In genomic region chr1:61591316-61591715, GRCh38 we compare ENCODE assay signal across 24 cellular contexts.
DNase-seq lines count a peak whose midpoint lies in the region; ATAC-seq, FAIRE-seq and TF ChIP-seq lines count a peak whose summit lies in the region.
"Had no signal": no experiment of that assay in that cellular context is flagged by ENCODE, and none has a peak within 500 bp of the region (broad histone marks: within the 10 kb centered on the region; RNA-seq: fewer than 3 reads in every experiment).

No MANE protein-coding gene starts in this region.

- H3K27me3 Mint-ChIP-seq in brain (no peaks in the 10 kb centered on the region), osteocyte (ENCODE audit: unreplicated experiment) (peaks cover 3% of the 10 kb centered on the region)

- H3K36me3 Mint-ChIP-seq in brain, result no peaks in the 10 kb centered on the region
- H3K36me3 Mint-ChIP-seq in osteocyte (ENCODE audit: unreplicated experiment), result no peaks in the 10 kb centered on the region
- H3K36me3 Mint-ChIP-seq: activated naive CD8-positive, alpha-beta T cell; natural killer cell had no signal

- H3K4me1 Mint-ChIP-seq in brain (peaks cover 12% of the 10 kb centered on the region), osteocyte (ENCODE audit: unreplicated experiment) (peaks cover 30% of the 10 kb centered on the region)
- H3K4me1 Mint-ChIP-seq: activated CD4-positive, alpha-beta memory T cell treated with anti-CD3 and anti-CD28 coated beads, Interleukin-2, amount 10 ng/mL, durations not matched to agents 7 days and 5 days; natural killer cell had no signal

- H3K9me3 ChIP-seq in small intestine (ENCODE audit: control insufficient read depth, low read depth), result no peaks in the 10 kb centered on the region
- H3K9me3 ChIP-seq: BLaER1, Peyer's patch, SJCRH30 had no signal

- peak overlapping the region in 1 of 2 donors; percentile 66 for H3K27ac ChIP-seq in small intestine (ENCODE audit: low read depth in 1 of 2, low read length in 1 of 2)
- H3K27ac ChIP-seq: BLaER1, parathyroid adenoma, SJCRH30 had no signal

- H3K27me3 ChIP-seq in small intestine (ENCODE audit: control insufficient read depth in 2 of 2, insufficient read depth in 2 of 2, low read length in 2 of 2), result no peaks in the 10 kb centered on the region
- H3K27me3 ChIP-seq: BLaER1, Peyer's patch, SJCRH30 had no signal

- H3K4me3 ChIP-seq in AG10803 (ENCODE audit: low read length), result peak overlapping the region; percentile 35
- no peak overlapping the region for H3K4me3 ChIP-seq in small intestine (ENCODE audit: low read depth in 1 of 2, low read length in 2 of 2)
- H3K4me3 ChIP-seq: BLaER1, Peyer's patch, SJCRH30 had no signal

- H3K9me3 Mint-ChIP-seq in brain, result no peaks in the 10 kb centered on the region
- H3K9me3 Mint-ChIP-seq in osteocyte (ENCODE audit: unreplicated experiment), result no peaks in the 10 kb centered on the region
- H3K9me3 Mint-ChIP-seq: activated CD4-positive, alpha-beta memory T cell treated with anti-CD3 and anti-CD28 coated beads, Interleukin-2, amount 10 ng/mL, durations not matched to agents 7 days and 5 days; natural killer cell had no signal

- H3K4me1 ChIP-seq in small intestine (ENCODE audit: control insufficient read depth in 2 of 2, insufficient read depth in 1 of 2, low read depth in 1 of 2, low read length in 1 of 2), result no peaks in the 10 kb centered on the region
- H3K4me1 ChIP-seq: BLaER1, parathyroid adenoma, Peyer's patch, SJCRH30 had no signal

- ATAC-seq in GM21447 (IDR thresholded peaks at IDR 0.05; ENCODE audit: unreplicated experiment) (no peak), left lobe of liver (no peak), GM21528 (IDR thresholded peaks at IDR 0.05; ENCODE audit: low FRiP score, unreplicated experiment) (no peak)
- ATAC-seq: natural killer cell had no signal

- TF ChIP-seq CTCF in AG10803 (conservative IDR thresholded peaks at IDR 0.05; ENCODE audit: low read length) (no peak), brain (conservative IDR thresholded peaks at IDR 0.05) (no peak), osteocyte (IDR thresholded peaks at IDR 0.05) (no peak)

- H3K27ac Mint-ChIP-seq in brain (peak overlapping the region in 3 of 5 experiments; percentile 0 to 44 (median 24)), osteocyte (ENCODE audit: unreplicated experiment) (no peak overlapping the region)
- H3K27ac Mint-ChIP-seq: activated CD4-positive, alpha-beta memory T cell treated with anti-CD3 and anti-CD28 coated beads, Interleukin-2, amount 10 ng/mL, durations not matched to agents 7 days and 5 days; activated naive CD8-positive, alpha-beta T cell; natural killer cell had no signal

- no peaks in the 10 kb centered on the region for H3K36me3 ChIP-seq in small intestine (ENCODE audit: control insufficient read depth in 2 of 2, insufficient read depth in 2 of 2, low read length in 2 of 2)
- H3K36me3 ChIP-seq: BLaER1, Peyer's patch, SJCRH30 had no signal

- peak; percentile 44 for DNase-seq in AG10803 (ENCODE audit: low read depth)
- DNase-seq in medulla oblongata (ENCODE audit: extremely low spot score), result peak; percentile 26
- peak; percentile 1 for DNase-seq in small intestine
- DNase-seq in osteocyte (ENCODE audit: extremely low spot score, unreplicated experiment), result no peak
- DNase-seq in left lobe of liver (ENCODE audit: low spot score), result no peak
- DNase-seq: activated CD4-positive, alpha-beta memory T cell treated with anti-CD3 and anti-CD28 coated beads, Interleukin-2, amount 10 ng/mL, durations not matched to agents 7 days and 5 days; COR-L47; GF-D8; kidney; mesendoderm; natural killer cell; NCI-H1092 treated with DMSO at 0.1 percent for 48 hours; NCI-H187 treated with DMSO at 0.1 percent for 48 hours; NCI-H69; Peyer's patch; SJCRH30; T-helper 1 cell had no signal

- no peak for FAIRE-seq in small intestine (lab: Jason Lieb, UNC)
- FAIRE-seq: HTR-8/SVneo, kidney had no signal

- 79 to 90% (median 87%) methylated on average over 9 of the region's 9 CpGs for WGBS in small intestine, 3 donors

- no peak overlapping the region for H3K4me3 Mint-ChIP-seq in brain
- H3K4me3 Mint-ChIP-seq in osteocyte (ENCODE audit: unreplicated experiment), result no peak overlapping the region
- H3K4me3 Mint-ChIP-seq: activated CD4-positive, alpha-beta memory T cell treated with anti-CD3 and anti-CD28 coated beads, Interleukin-2, amount 10 ng/mL, durations not matched to agents 7 days and 5 days; activated naive CD8-positive, alpha-beta T cell; natural killer cell had no signal

Comparison
In these comparisons a context has a peak if more than half of its experiments do, and no peak if none do; other contexts are left out.
1. DNase-seq: peak in AG10803 (single experiment), medulla oblongata (single experiment) and small intestine (single experiment); none in osteocyte (single experiment) and left lobe of liver (single experiment).